In the genomic region with DNA sequence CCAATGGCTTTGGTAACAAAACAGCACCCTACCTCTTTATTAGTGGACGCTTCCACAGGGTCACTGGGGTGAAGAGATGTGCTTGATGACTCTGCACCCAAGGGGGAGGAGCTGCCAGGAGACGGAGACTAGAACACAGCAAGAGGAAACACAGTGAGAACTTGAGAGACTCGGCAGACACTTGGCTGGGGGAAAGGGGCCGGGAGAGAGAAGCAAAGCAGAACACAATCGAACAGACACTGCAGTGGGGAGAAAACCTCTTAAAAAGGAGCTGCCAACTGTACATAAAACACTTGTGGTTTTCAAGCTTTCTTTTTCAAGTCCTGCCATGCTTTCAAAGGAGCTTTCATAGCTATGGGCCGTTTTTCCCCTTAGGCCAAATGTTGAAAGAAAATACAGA, we compare ENCODE assay signal across 15 cellular contexts.
DNase-seq lines count a peak whose midpoint lies in the region; ATAC-seq and TF ChIP-seq lines count a peak whose summit lies in the region.
"Had no signal": no experiment of that assay in that cellular context is flagged by ENCODE, and none has a peak within 500 bp of the region (broad histone marks: within the 10 kb centered on the region; RNA-seq: fewer than 3 reads in every experiment).

No MANE protein-coding gene starts in this region.

- no peak for ATAC-seq in HG02973 (IDR thresholded peaks at IDR 0.05; ENCODE audit: unreplicated experiment)
- ATAC-seq in gastrocnemius medialis: no peak
- ATAC-seq: GM12878 had no signal

- H3K27me3 ChIP-seq in BLaER1 (no peaks in the 10 kb centered on the region), prostate gland (replicated peaks; ENCODE audit: insufficient read depth) (peaks cover 3% of the 10 kb centered on the region), gastrocnemius medialis (no peaks in the 10 kb centered on the region)
- no peaks in the 10 kb centered on the region for H3K27me3 ChIP-seq in CD4-positive, alpha-beta memory T cell (ENCODE audit: insufficient read depth, low read length)
- H3K27me3 ChIP-seq: ascending aorta, hepatocyte had no signal

- peak overlapping the region; percentile 81 for H3K4me2 ChIP-seq in BLaER1
- H3K4me2 ChIP-seq: hepatocyte had no signal

- H3K36me3 Mint-ChIP-seq in CD4-positive, alpha-beta memory T cell: no peaks in the 10 kb centered on the region

- no peaks in the 10 kb centered on the region for H3K9me3 Mint-ChIP-seq in CD4-positive, alpha-beta memory T cell

- H3K27me3 Mint-ChIP-seq in CD4-positive, alpha-beta memory T cell: peaks cover 2% of the 10 kb centered on the region in 2 donors

- POLR2A ChIA-PET in CD4-positive, alpha-beta memory T cell (lab: Charles Lee; ENCODE audit: partially characterized antibody): no interaction called here

- TF ChIP-seq POLR2A in prostate gland (IDR thresholded peaks at IDR 0.05) (no peak), gastrocnemius medialis (IDR thresholded peaks at IDR 0.05) (no peak)

- no peak for TF ChIP-seq CTCF in epithelial cell of esophagus (IDR thresholded peaks at IDR 0.05; ENCODE audit: insufficient read depth, low read depth, low read length, missing control alignments)
- no peak for TF ChIP-seq CTCF in prostate gland (IDR thresholded peaks at IDR 0.05)
- TF ChIP-seq CTCF in gastrocnemius medialis (IDR thresholded peaks at IDR 0.05 in 4 of 5, conservative IDR thresholded peaks at IDR 0.05 in 1 of 5): no peak

- peak overlapping the region; percentile 49 for H3K4me3 ChIP-seq in BLaER1
- no peak overlapping the region for H3K4me3 ChIP-seq in CD4-positive, alpha-beta memory T cell (ENCODE audit: low read length in 2 of 2)
- no peak overlapping the region for H3K4me3 ChIP-seq in epithelial cell of esophagus (ENCODE audit: low read length)
- H3K4me3 ChIP-seq in prostate gland: no peak overlapping the region
- no peak overlapping the region for H3K4me3 ChIP-seq in gastrocnemius medialis
- H3K4me3 ChIP-seq: ascending aorta, GM12878, hepatocyte, mucosa of descending colon, SK-N-MC had no signal

- peak overlapping the region in 6 of 8 donors; percentile 11 to 71 (median 40) for H3K4me3 Mint-ChIP-seq in CD4-positive, alpha-beta memory T cell

- H4K20me1 ChIP-seq in BLaER1: no peaks in the 10 kb centered on the region

- 23% methylated on average over 6 of the region's 6 CpGs for WGBS in prostate gland

- peak overlapping the region; percentile 94 for H3K27ac ChIP-seq in BLaER1
- H3K27ac ChIP-seq in CD4-positive, alpha-beta memory T cell (ENCODE audit: low read depth, low read length): no peak overlapping the region
- no peak overlapping the region for H3K27ac ChIP-seq in prostate gland
- no peak overlapping the region for H3K27ac ChIP-seq in gastrocnemius medialis
- H3K27ac ChIP-seq: ascending aorta, hepatocyte, SK-N-MC had no signal

- CTCF ChIA-PET in CD4-positive, alpha-beta memory T cell (lab: Charles Lee; ENCODE audit: partially characterized antibody): no interaction called here

- peak in 3 of 5 donors; percentile 14 to 22 (median 19) for DNase-seq in CD4-positive, alpha-beta memory T cell
- DNase-seq in SK-MEL-5 (ENCODE audit: low read depth, low spot score) (peak; percentile 36), epithelial cell of esophagus (ENCODE audit: low read depth) (peak; percentile 14), prostate gland (ENCODE audit: low spot score) (no peak), gastrocnemius medialis (no peak)
- DNase-seq: dermis blood vessel endothelial cell, HCEC 1CT, mucosa of descending colon, NCI-H1092 treated with DMSO at 0.1 percent for 48 hours had no signal

- H3K9me3 ChIP-seq in BLaER1: no peaks in the 10 kb centered on the region
- H3K9me3 ChIP-seq in CD4-positive, alpha-beta memory T cell (ENCODE audit: control insufficient read depth in 1 of 2, low read length in 2 of 2): no peaks in the 10 kb centered on the region
- H3K9me3 ChIP-seq in prostate gland: no peaks in the 10 kb centered on the region
- no peaks in the 10 kb centered on the region for H3K9me3 ChIP-seq in gastrocnemius medialis
- H3K9me3 ChIP-seq: ascending aorta, mucosa of descending colon had no signal

- peaks cover 61% of the 10 kb centered on the region for H3K4me1 ChIP-seq in BLaER1
- H3K4me1 ChIP-seq in CD4-positive, alpha-beta memory T cell (ENCODE audit: insufficient read depth, low read length): peaks cover 28% of the 10 kb centered on the region
- H3K4me1 ChIP-seq in prostate gland (replicated peaks): no peaks in the 10 kb centered on the region
- no peaks in the 10 kb centered on the region for H3K4me1 ChIP-seq in gastrocnemius medialis
- H3K4me1 ChIP-seq: ascending aorta had no signal

- H3K4me1 Mint-ChIP-seq in CD4-positive, alpha-beta memory T cell: peaks cover 9 to 28% (median 10%) of the 10 kb centered on the region in 4 donors

- H3K36me3 ChIP-seq in BLaER1 (peaks cover 41% of the 10 kb centered on the region), prostate gland (no peaks in the 10 kb centered on the region), gastrocnemius medialis (no peaks in the 10 kb centered on the region)
- H3K36me3 ChIP-seq in CD4-positive, alpha-beta memory T cell (ENCODE audit: insufficient read depth, low read length): no peaks in the 10 kb centered on the region
- H3K36me3 ChIP-seq: ascending aorta had no signal

- intact Hi-C loops in CD4-positive, alpha-beta memory T cell (cut with micrococcal nuclease): no loop called here
- intact Hi-C loops in prostate gland (cut with DNase I): no loop called here
- intact Hi-C loops in gastrocnemius medialis (cut with DNase I; ENCODE audit: low total_unique reads): no loop called here

- H3K27ac Mint-ChIP-seq in CD4-positive, alpha-beta memory T cell: peak overlapping the region in 4 of 7 donors; percentile 1 to 79 (median 38)

- in situ Hi-C loops in SK-MEL-5 (cut with HindIII; ENCODE audit: low pct_unique_long_range_greater_than_20kb, low sequenced_read_pairs) (no loop called here), gastrocnemius medialis (cut with MboI; ENCODE audit: low sequenced_read_pairs in 4 of 4) (no loop called here)

- peak overlapping the region; percentile 64 for H3K9ac ChIP-seq in BLaER1

Comparison
In these comparisons a context has a peak if more than half of its experiments do, and no peak if none do; other contexts are left out.
1. DNase-seq: peak in CD4-positive, alpha-beta memory T cell (3 of 5), SK-MEL-5 (single experiment) and epithelial cell of esophagus (single experiment); none in prostate gland (single experiment) and gastrocnemius medialis (0 of 2).